In genomic region chr1:202274611-202275010, GRCh38 we compare ENCODE assay signal across 9 cellular contexts.
DNase-seq lines count a peak whose midpoint lies in the region; ATAC-seq and TF ChIP-seq lines count a peak whose summit lies in the region.
"Had no signal": no experiment of that assay in that cellular context is flagged by ENCODE, and none has a peak within 500 bp of the region (broad histone marks: within the 10 kb centered on the region; RNA-seq: fewer than 3 reads in every experiment).

No MANE protein-coding gene starts in this region.

- ATAC-seq in HG03520 (IDR thresholded peaks at IDR 0.05; ENCODE audit: unreplicated experiment) = no peak
- ATAC-seq: left colon had no signal

- peak; percentile 73 for TF ChIP-seq CTCF in DOHH2 (IDR thresholded peaks at IDR 0.05; ENCODE audit: low read depth, low read length, poor library complexity, severe bottlenecking)
- peak; percentile 75 for TF ChIP-seq CTCF in fibroblast of pulmonary artery (IDR thresholded peaks at IDR 0.05; ENCODE audit: low read length, missing control alignments)

- no peak overlapping the region for H3K27ac ChIP-seq in DOHH2 (ENCODE audit: low read depth, low read length)

- H3K27me3 ChIP-seq in DOHH2 (ENCODE audit: control insufficient read depth, low read length) = peaks cover 18% of the 10 kb centered on the region

- no peaks in the 10 kb centered on the region for H4K20me1 ChIP-seq in DOHH2 (ENCODE audit: control insufficient read depth, insufficient read depth, low read depth, low read length)

- no peaks in the 10 kb centered on the region for H3K4me1 ChIP-seq in DOHH2 (ENCODE audit: control insufficient read depth, low read length)

- DNase-seq in Kasumi-1 (lab: John Stamatoyannopoulos, UW) (peak; percentile 5 to 8), fibroblast of pulmonary artery (ENCODE audit: low read depth) (peak; percentile 69), NCI-H1092 (lab: John Stamatoyannopoulos, UW) (no peak), putamen (ENCODE audit: low spot score) (no peak)
- peak; percentile 18 to 23 for DNase-seq in activated CD4-positive, alpha-beta T cell treated with anti-CD3 and anti-CD28 coated beads, Interleukin-2, amount 50 U/mL, for 4 hours
- peak; percentile 22 for DNase-seq in stimulated activated CD4-positive, alpha-beta T cell treated with anti-CD3 and anti-CD28 coated beads, Interleukin-4, amount 100 ng/mL, for 1 hour

- no peaks in the 10 kb centered on the region for H3K9me2 ChIP-seq in DOHH2 (replicated peaks; ENCODE audit: control insufficient read depth, low read length)

- no peaks in the 10 kb centered on the region for H3K9me3 ChIP-seq in DOHH2 (ENCODE audit: control insufficient read depth, insufficient read depth, low read length)

- no peaks in the 10 kb centered on the region for H3K36me3 ChIP-seq in DOHH2 (ENCODE audit: control insufficient read depth, low read length)

- H3F3A ChIP-seq in DOHH2 (ENCODE audit: control insufficient read depth, insufficient read depth) = no peaks in the 10 kb centered on the region

- no peak overlapping the region for H3K4me2 ChIP-seq in DOHH2 (ENCODE audit: low read length)

- H3K4me3 ChIP-seq in DOHH2 (ENCODE audit: low read length) (no peak overlapping the region), fibroblast of pulmonary artery (replicated peaks; ENCODE audit: low read depth, low read length) (no peak overlapping the region)

- H3K79me2 ChIP-seq in DOHH2 (ENCODE audit: control insufficient read depth, low read length) = no peaks in the 10 kb centered on the region

Comparison
In these comparisons a context has a peak if more than half of its experiments do, and no peak if none do; other contexts are left out.
1. DNase-seq: peak in Kasumi-1 (2 of 2), activated CD4-positive, alpha-beta T cell treated with anti-CD3 and anti-CD28 coated beads, Interleukin-2, amount 50 U/mL, for 4 hours (2 of 2), fibroblast of pulmonary artery (single experiment) and stimulated activated CD4-positive, alpha-beta T cell treated with anti-CD3 and anti-CD28 coated beads, Interleukin-4, amount 100 ng/mL, for 1 hour (single experiment); none in NCI-H1092 (single experiment) and putamen (single experiment).